In genomic region chr2:66305714-66306113, GRCh38 we compare ENCODE assay signal across 13 cellular contexts.
DNase-seq lines count a peak whose midpoint lies in the region; ATAC-seq and TF ChIP-seq lines count a peak whose summit lies in the region.
"Had no signal": no experiment of that assay in that cellular context is flagged by ENCODE, and none has a peak within 500 bp of the region (broad histone marks: within the 10 kb centered on the region; RNA-seq: fewer than 3 reads in every experiment).

No MANE protein-coding gene starts in this region.

- H3K27me3 ChIP-seq in ovary: no peaks in the 10 kb centered on the region
- H3K27me3 ChIP-seq: BLaER1 treated with 17β-estradiol and CSF1 and Interleukin-3, amounts not matched to agents 10 nM and 100 nM; esophagus muscularis mucosa had no signal

- no peak overlapping the region for H3K27ac ChIP-seq in ovary
- H3K27ac ChIP-seq: BLaER1 treated with 17β-estradiol and CSF1 and Interleukin-3, amounts not matched to agents 10 nM and 100 nM had no signal

- peaks cover 4% of the 10 kb centered on the region for H3K4me1 ChIP-seq in ovary (ENCODE audit: insufficient read depth)
- H3K4me1 ChIP-seq: BLaER1 treated with 17β-estradiol and CSF1 and Interleukin-3, amounts not matched to agents 10 nM and 100 nM had no signal

- DNase-seq in DMS153 treated with DMSO at 0.1 percent for 48 hours (lab: John Stamatoyannopoulos, UW; ENCODE audit: unreplicated experiment) (peak; percentile 72), NCI-H510A (lab: John Stamatoyannopoulos, UW) (peak; percentile 42), fibroblast of mammary gland (ENCODE audit: low read depth) (peak; percentile 36), ovary (peak in 4 of 5 donors; percentile 29 to 56 (median 44)), nephron progenitor cell (no peak)
- DNase-seq in activated CD8-positive, alpha-beta memory T cell treated with anti-CD3 and anti-CD28 coated beads, Interleukin-2, amount 10 ng/mL, durations not matched to agents 7 days and 5 days: no peak
- DNase-seq: NCI-H2107 had no signal

- H3K9me3 Mint-ChIP-seq in nephron progenitor cell: peaks cover 10% of the 10 kb centered on the region
- H3K9me3 Mint-ChIP-seq in activated CD8-positive, alpha-beta memory T cell treated with anti-CD3 and anti-CD28 coated beads, Interleukin-2, amount 10 ng/mL, durations not matched to agents 7 days and 5 days (ENCODE audit: low read depth): no peaks in the 10 kb centered on the region
- H3K9me3 Mint-ChIP-seq: activated T-helper 1 cell treated with anti-CD3 and anti-CD28 coated beads, Interleukin-12 subunit alpha, Interleukin-12 subunit beta, Interleukin-2, Interleukin-4 antibody, amounts not matched to agents 30 ng/mL and 10 ng/mL and 1 ng/mL, durations not matched to agents 14 hours and 24 hours and 36 hours had no signal

- ATAC-seq in activated CD8-positive, alpha-beta memory T cell treated with anti-CD3 and anti-CD28 coated beads, Interleukin-2, amount 10 ng/mL, durations not matched to agents 7 days and 5 days: no peak
- ATAC-seq in GM21447 (IDR thresholded peaks at IDR 0.05; ENCODE audit: unreplicated experiment) (no peak), GM18502 (IDR thresholded peaks at IDR 0.05; ENCODE audit: poor library complexity, unreplicated experiment) (no peak)

- H3K36me3 Mint-ChIP-seq in nephron progenitor cell (ENCODE audit: low read depth): peaks cover 4% of the 10 kb centered on the region
- no peaks in the 10 kb centered on the region for H3K36me3 Mint-ChIP-seq in activated CD8-positive, alpha-beta memory T cell treated with anti-CD3 and anti-CD28 coated beads, Interleukin-2, amount 10 ng/mL, durations not matched to agents 7 days and 5 days

- H3K36me3 ChIP-seq in ovary: no peaks in the 10 kb centered on the region
- H3K36me3 ChIP-seq: BLaER1 treated with 17β-estradiol and CSF1 and Interleukin-3, amounts not matched to agents 10 nM and 100 nM; esophagus muscularis mucosa had no signal

- H3K27ac Mint-ChIP-seq in nephron progenitor cell: no peak overlapping the region
- H3K27ac Mint-ChIP-seq in activated CD8-positive, alpha-beta memory T cell treated with anti-CD3 and anti-CD28 coated beads, Interleukin-2, amount 10 ng/mL, durations not matched to agents 7 days and 5 days: no peak overlapping the region
- H3K27ac Mint-ChIP-seq: activated T-helper 1 cell treated with anti-CD3 and anti-CD28 coated beads, Interleukin-12 subunit alpha, Interleukin-12 subunit beta, Interleukin-2, Interleukin-4 antibody, amounts not matched to agents 30 ng/mL and 10 ng/mL and 1 ng/mL, durations not matched to agents 14 hours and 24 hours and 36 hours; T-helper 2 cell treated with Interferon-gamma antibody and Interleukin-4, amounts not matched to agents 5 μg/mL and 100 μg/mL, for 36 hours had no signal

- TF ChIP-seq EP300 in ovary (IDR thresholded peaks at IDR 0.05): no peak

- H3K4me1 Mint-ChIP-seq in nephron progenitor cell: peaks cover 48% of the 10 kb centered on the region
- no peaks in the 10 kb centered on the region for H3K4me1 Mint-ChIP-seq in activated CD8-positive, alpha-beta memory T cell treated with anti-CD3 and anti-CD28 coated beads, Interleukin-2, amount 10 ng/mL, durations not matched to agents 7 days and 5 days

- 10 to 18% (median 12%) methylated on average over 12 of the region's 12 CpGs for WGBS in ovary, 3 donors

- peaks cover 4% of the 10 kb centered on the region for H3K27me3 Mint-ChIP-seq in nephron progenitor cell (ENCODE audit: low read depth, poor library complexity)
- no peaks in the 10 kb centered on the region for H3K27me3 Mint-ChIP-seq in activated CD8-positive, alpha-beta memory T cell treated with anti-CD3 and anti-CD28 coated beads, Interleukin-2, amount 10 ng/mL, durations not matched to agents 7 days and 5 days

- TF ChIP-seq POLR2A in ovary (IDR thresholded peaks at IDR 0.05): no peak

- no peak overlapping the region for H3K4me3 Mint-ChIP-seq in nephron progenitor cell
- no peak overlapping the region for H3K4me3 Mint-ChIP-seq in activated CD8-positive, alpha-beta memory T cell treated with anti-CD3 and anti-CD28 coated beads, Interleukin-2, amount 10 ng/mL, durations not matched to agents 7 days and 5 days
- H3K4me3 Mint-ChIP-seq: activated T-helper 1 cell treated with anti-CD3 and anti-CD28 coated beads, Interleukin-12 subunit alpha, Interleukin-12 subunit beta, Interleukin-2, Interleukin-4 antibody, amounts not matched to agents 30 ng/mL and 10 ng/mL and 1 ng/mL, durations not matched to agents 14 hours and 24 hours and 36 hours; T-helper 2 cell treated with Interferon-gamma antibody and Interleukin-4, amounts not matched to agents 5 μg/mL and 100 μg/mL, for 36 hours had no signal

- no peaks in the 10 kb centered on the region for H3K9me3 ChIP-seq in ovary
- H3K9me3 ChIP-seq: BLaER1 treated with 17β-estradiol and CSF1 and Interleukin-3, amounts not matched to agents 10 nM and 100 nM; esophagus muscularis mucosa had no signal

- TF ChIP-seq CTCF in fibroblast of mammary gland (conservative IDR thresholded peaks at IDR 0.05; ENCODE audit: control insufficient read depth, insufficient read depth, low read depth, low read length) (no peak), ovary (IDR thresholded peaks at IDR 0.05) (no peak), nephron progenitor cell (IDR thresholded peaks at IDR 0.05) (no peak)

- no peak overlapping the region for H3K4me3 ChIP-seq in fibroblast of mammary gland (ENCODE audit: control insufficient read depth, low read depth, low read length)
- H3K4me3 ChIP-seq in ovary: no peak overlapping the region
- H3K4me3 ChIP-seq: BLaER1 treated with 17β-estradiol and CSF1 and Interleukin-3, amounts not matched to agents 10 nM and 100 nM; esophagus muscularis mucosa had no signal

- intact Hi-C loops in ovary (cut with DNase I): no loop called here

- CTCF ChIA-PET in activated CD8-positive, alpha-beta memory T cell treated with anti-CD3 and anti-CD28 coated beads, Interleukin-2, amount 10 ng/mL, durations not matched to agents 7 days and 5 days (lab: Charles Lee): no interaction called here

Comparison
In these comparisons a context has a peak if more than half of its experiments do, and no peak if none do; other contexts are left out.
1. DNase-seq: peak in DMS153 treated with DMSO at 0.1 percent for 48 hours (single experiment), NCI-H510A (single experiment), fibroblast of mammary gland (single experiment) and ovary (4 of 5); none in nephron progenitor cell (single experiment) and activated CD8-positive, alpha-beta memory T cell treated with anti-CD3 and anti-CD28 coated beads, Interleukin-2, amount 10 ng/mL, durations not matched to agents 7 days and 5 days (single experiment).